ENCODE assay signal across 1 cellular context in the genomic region with DNA sequence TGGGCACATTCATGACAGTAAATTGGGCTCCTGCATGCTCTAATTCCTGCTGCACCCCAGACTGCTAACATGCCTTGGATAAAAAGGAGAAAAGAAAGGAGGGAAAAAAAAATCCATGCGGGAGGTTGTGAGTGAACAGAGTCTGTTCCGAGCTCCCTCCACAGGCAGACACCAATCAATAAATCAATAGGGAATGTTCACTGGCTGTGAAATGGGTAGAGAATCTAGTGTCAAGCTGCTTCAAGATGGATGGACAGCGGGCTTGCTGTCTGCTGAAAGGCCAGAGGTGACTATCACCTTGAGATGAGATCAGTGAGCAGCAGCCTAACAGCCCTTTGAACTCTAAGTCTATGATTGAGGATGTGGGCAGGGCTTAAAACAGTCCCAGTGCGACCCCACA.
TF ChIP-seq lines count a peak whose summit lies in the region.

No MANE protein-coding gene starts in this region.

TF ChIP-seq in H1, 55 proteins besides CTCF, POLR2A, EP300 and RAD21:
- no peak for TF ChIP-seq PHF8 (conservative IDR thresholded peaks at IDR 0.05; ENCODE audit: low read depth, low read length)
- TF ChIP-seq SIX5 (IDR thresholded peaks at IDR 0.05; ENCODE audit: low read depth, low read length): no peak
- no peak for TF ChIP-seq TBP (IDR thresholded peaks at IDR 0.05; ENCODE audit: low read depth, low read length)
- TF ChIP-seq CEBPB (IDR thresholded peaks at IDR 0.05; ENCODE audit: low read depth, low read length): no peak
- no peak for TF ChIP-seq BACH1 (IDR thresholded peaks at IDR 0.05; ENCODE audit: low read length)
- TF ChIP-seq GTF2F1 (IDR thresholded peaks at IDR 0.05; ENCODE audit: borderline replicate concordance, low read depth, low read length): no peak
- no peak for TF ChIP-seq NANOG (IDR thresholded peaks at IDR 0.05; ENCODE audit: insufficient read depth, low read depth, low read length, poor library complexity, severe bottlenecking)
- no peak for TF ChIP-seq POU5F1 (IDR thresholded peaks at IDR 0.05; ENCODE audit: low read depth, low read length)
- no peak for TF ChIP-seq HDAC6 (IDR thresholded peaks at IDR 0.05; ENCODE audit: low read depth, low read length)
- no peak for TF ChIP-seq KDM5A (IDR thresholded peaks at IDR 0.05; ENCODE audit: low read length)
- no peak for TF ChIP-seq RFX5 (IDR thresholded peaks at IDR 0.05; ENCODE audit: borderline replicate concordance, low read depth, low read length)
- TF ChIP-seq, protein P1, sequence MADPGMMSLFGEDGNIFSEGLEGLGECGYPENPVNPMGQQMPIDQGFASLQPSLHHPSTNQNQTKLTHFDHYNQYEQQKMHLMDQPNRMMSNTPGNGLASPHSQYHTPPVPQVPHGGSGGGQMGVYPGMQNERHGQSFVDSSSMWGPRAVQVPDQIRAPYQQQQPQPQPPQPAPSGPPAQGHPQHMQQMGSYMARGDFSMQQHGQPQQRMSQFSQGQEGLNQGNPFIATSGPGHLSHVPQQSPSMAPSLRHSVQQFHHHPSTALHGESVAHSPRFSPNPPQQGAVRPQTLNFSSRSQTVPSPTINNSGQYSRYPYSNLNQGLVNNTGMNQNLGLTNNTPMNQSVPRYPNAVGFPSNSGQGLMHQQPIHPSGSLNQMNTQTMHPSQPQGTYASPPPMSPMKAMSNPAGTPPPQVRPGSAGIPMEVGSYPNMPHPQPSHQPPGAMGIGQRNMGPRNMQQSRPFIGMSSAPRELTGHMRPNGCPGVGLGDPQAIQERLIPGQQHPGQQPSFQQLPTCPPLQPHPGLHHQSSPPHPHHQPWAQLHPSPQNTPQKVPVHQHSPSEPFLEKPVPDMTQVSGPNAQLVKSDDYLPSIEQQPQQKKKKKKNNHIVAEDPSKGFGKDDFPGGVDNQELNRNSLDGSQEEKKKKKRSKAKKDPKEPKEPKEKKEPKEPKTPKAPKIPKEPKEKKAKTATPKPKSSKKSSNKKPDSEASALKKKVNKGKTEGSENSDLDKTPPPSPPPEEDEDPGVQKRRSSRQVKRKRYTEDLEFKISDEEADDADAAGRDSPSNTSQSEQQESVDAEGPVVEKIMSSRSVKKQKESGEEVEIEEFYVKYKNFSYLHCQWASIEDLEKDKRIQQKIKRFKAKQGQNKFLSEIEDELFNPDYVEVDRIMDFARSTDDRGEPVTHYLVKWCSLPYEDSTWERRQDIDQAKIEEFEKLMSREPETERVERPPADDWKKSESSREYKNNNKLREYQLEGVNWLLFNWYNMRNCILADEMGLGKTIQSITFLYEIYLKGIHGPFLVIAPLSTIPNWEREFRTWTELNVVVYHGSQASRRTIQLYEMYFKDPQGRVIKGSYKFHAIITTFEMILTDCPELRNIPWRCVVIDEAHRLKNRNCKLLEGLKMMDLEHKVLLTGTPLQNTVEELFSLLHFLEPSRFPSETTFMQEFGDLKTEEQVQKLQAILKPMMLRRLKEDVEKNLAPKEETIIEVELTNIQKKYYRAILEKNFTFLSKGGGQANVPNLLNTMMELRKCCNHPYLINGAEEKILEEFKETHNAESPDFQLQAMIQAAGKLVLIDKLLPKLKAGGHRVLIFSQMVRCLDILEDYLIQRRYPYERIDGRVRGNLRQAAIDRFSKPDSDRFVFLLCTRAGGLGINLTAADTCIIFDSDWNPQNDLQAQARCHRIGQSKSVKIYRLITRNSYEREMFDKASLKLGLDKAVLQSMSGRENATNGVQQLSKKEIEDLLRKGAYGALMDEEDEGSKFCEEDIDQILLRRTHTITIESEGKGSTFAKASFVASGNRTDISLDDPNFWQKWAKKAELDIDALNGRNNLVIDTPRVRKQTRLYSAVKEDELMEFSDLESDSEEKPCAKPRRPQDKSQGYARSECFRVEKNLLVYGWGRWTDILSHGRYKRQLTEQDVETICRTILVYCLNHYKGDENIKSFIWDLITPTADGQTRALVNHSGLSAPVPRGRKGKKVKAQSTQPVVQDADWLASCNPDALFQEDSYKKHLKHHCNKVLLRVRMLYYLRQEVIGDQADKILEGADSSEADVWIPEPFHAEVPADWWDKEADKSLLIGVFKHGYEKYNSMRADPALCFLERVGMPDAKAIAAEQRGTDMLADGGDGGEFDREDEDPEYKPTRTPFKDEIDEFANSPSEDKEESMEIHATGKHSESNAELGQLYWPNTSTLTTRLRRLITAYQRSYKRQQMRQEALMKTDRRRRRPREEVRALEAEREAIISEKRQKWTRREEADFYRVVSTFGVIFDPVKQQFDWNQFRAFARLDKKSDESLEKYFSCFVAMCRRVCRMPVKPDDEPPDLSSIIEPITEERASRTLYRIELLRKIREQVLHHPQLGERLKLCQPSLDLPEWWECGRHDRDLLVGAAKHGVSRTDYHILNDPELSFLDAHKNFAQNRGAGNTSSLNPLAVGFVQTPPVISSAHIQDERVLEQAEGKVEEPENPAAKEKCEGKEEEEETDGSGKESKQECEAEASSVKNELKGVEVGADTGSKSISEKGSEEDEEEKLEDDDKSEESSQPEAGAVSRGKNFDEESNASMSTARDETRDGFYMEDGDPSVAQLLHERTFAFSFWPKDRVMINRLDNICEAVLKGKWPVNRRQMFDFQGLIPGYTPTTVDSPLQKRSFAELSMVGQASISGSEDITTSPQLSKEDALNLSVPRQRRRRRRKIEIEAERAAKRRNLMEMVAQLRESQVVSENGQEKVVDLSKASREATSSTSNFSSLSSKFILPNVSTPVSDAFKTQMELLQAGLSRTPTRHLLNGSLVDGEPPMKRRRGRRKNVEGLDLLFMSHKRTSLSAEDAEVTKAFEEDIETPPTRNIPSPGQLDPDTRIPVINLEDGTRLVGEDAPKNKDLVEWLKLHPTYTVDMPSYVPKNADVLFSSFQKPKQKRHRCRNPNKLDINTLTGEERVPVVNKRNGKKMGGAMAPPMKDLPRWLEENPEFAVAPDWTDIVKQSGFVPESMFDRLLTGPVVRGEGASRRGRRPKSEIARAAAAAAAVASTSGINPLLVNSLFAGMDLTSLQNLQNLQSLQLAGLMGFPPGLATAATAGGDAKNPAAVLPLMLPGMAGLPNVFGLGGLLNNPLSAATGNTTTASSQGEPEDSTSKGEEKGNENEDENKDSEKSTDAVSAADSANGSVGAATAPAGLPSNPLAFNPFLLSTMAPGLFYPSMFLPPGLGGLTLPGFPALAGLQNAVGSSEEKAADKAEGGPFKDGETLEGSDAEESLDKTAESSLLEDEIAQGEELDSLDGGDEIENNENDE (IDR thresholded peaks at IDR 0.05; ENCODE audit: insufficient replicate concordance, low read length): no peak
- TF ChIP-seq TEAD4 (IDR thresholded peaks at IDR 0.05; ENCODE audit: low read depth, low read length): no peak
- TF ChIP-seq MAFK (IDR thresholded peaks at IDR 0.05; ENCODE audit: low read depth, low read length): no peak
- TF ChIP-seq, protein P2, sequence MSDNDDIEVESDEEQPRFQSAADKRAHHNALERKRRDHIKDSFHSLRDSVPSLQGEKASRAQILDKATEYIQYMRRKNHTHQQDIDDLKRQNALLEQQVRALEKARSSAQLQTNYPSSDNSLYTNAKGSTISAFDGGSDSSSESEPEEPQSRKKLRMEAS (IDR thresholded peaks at IDR 0.05): no peak
- TF ChIP-seq SP2 (IDR thresholded peaks at IDR 0.05; ENCODE audit: low read length): no peak
- TF ChIP-seq JUND (IDR thresholded peaks at IDR 0.05; ENCODE audit: low read length): no peak
- TF ChIP-seq SAP30 (IDR thresholded peaks at IDR 0.05; ENCODE audit: insufficient read depth, insufficient replicate concordance, low read length): no peak
